15 cellular contexts compared by ENCODE assay signal in genomic region chr12:70719084-70719483, GRCh38.
DNase-seq lines count a peak whose midpoint lies in the region; ATAC-seq, FAIRE-seq and TF ChIP-seq lines count a peak whose summit lies in the region.
"Had no signal": no experiment of that assay in that cellular context is flagged by ENCODE, and none has a peak within 500 bp of the region (broad histone marks: within the 10 kb centered on the region; RNA-seq: fewer than 3 reads in every experiment).

No MANE protein-coding gene starts in this region.

- H3K14ac ChIP-seq in H1 (ENCODE audit: insufficient read length), result no peak overlapping the region

- H3K56ac ChIP-seq in H1 (replicated peaks; ENCODE audit: insufficient read length, low read depth, low read length), result no peak overlapping the region

- no peak overlapping the region for H4K5ac ChIP-seq in H1 (ENCODE audit: insufficient read length, low read depth, low read length)

- DNase-seq in heart right ventricle (no peak), Right ventricle myocardium inferior (ENCODE audit: missing footprints) (no peak), H1 (ENCODE audit: low read depth in 1 of 2, low spot score in 2 of 2) (no peak), keratinocyte (ENCODE audit: low read depth, low spot score) (no peak), upper lobe of left lung (no peak)
- DNase-seq in effector memory CD4-positive, alpha-beta T cell, result no peak
- DNase-seq: activated B cell treated with CpG ODN at 0.5 μM for 24 hours, DMS 273 treated with DMSO at 0.1 percent for 48 hours had no signal

- H4K91ac ChIP-seq in H1 (replicated peaks; ENCODE audit: insufficient read length, low read length), result peak overlapping the region; percentile 4

- H3K23ac ChIP-seq in H1 (ENCODE audit: insufficient read length), result no peak overlapping the region

- H3K27me3 ChIP-seq in heart right ventricle (peaks cover 0 to 5% (median 0%) of the 10 kb centered on the region in 7 donors), H1 (replicated peaks in 1 of 4; ENCODE audit: control insufficient read depth in 3 of 4, extremely low read depth in 1 of 4, insufficient read depth in 3 of 4, low read length in 3 of 4) (no peaks in the 10 kb centered on the region), keratinocyte (ENCODE audit: control insufficient read depth, extremely low read depth, insufficient read depth, low read length) (no peaks in the 10 kb centered on the region), upper lobe of left lung (no peaks in the 10 kb centered on the region)
- H3K27me3 ChIP-seq in effector memory CD4-positive, alpha-beta T cell (replicated peaks; ENCODE audit: control insufficient read depth, insufficient read depth, low read length, poor library complexity, severe bottlenecking), result no peaks in the 10 kb centered on the region

- H2AK5ac ChIP-seq in H1 (ENCODE audit: low read depth, low read length), result no peak overlapping the region

- TF ChIP-seq EP300 in H1 (IDR thresholded peaks at IDR 0.05; ENCODE audit: borderline replicate concordance in 1 of 2, low read depth in 2 of 2, low read length in 2 of 2) (no peak), upper lobe of left lung (IDR thresholded peaks at IDR 0.05) (no peak)

- peaks cover 0 to 51% (median 20%) of the 10 kb centered on the region in 9 donors for H3K4me1 ChIP-seq in heart right ventricle
- H3K4me1 ChIP-seq in H1 (replicated peaks in 1 of 4; ENCODE audit: control insufficient read depth in 3 of 4, insufficient read depth in 4 of 4, low read length in 3 of 4), result peaks cover 0 to 10% (median 1%) of the 10 kb centered on the region in 4 experiments; a peak in 2 of 7 replicates
- no peaks in the 10 kb centered on the region for H3K4me1 ChIP-seq in keratinocyte (ENCODE audit: control insufficient read depth, extremely low read depth, insufficient read depth, low read length)
- H3K4me1 ChIP-seq in upper lobe of left lung, result peaks cover 0 to 7% (median 4%) of the 10 kb centered on the region in 4 donors
- H3K4me1 ChIP-seq in effector memory CD4-positive, alpha-beta T cell (ENCODE audit: control insufficient read depth, insufficient read depth, low read length, poor library complexity, severe bottlenecking), result peaks cover 5% of the 10 kb centered on the region
- H3K4me1 ChIP-seq: suprapubic skin had no signal

- H2AFZ ChIP-seq in H1 (ENCODE audit: low read length) (peak overlapping the region; percentile 63; the same call in 1 of the 2 replicates), keratinocyte (ENCODE audit: control insufficient read depth, low read length) (peak overlapping the region; percentile 8)

- no peaks in the 10 kb centered on the region for H4K20me1 ChIP-seq in H1 (replicated peaks in 1 of 2; ENCODE audit: control insufficient read depth in 1 of 2, insufficient read depth in 2 of 2, low read length in 2 of 2)
- H4K20me1 ChIP-seq in keratinocyte (ENCODE audit: control insufficient read depth, extremely low read depth, insufficient read depth, low read length), result no peaks in the 10 kb centered on the region

- H3K27ac ChIP-seq in heart right ventricle (peak overlapping the region in 9 of 10 donors; percentile 19 to 77 (median 62)), H1 (ENCODE audit: low read depth, low read length) (no peak overlapping the region), keratinocyte (ENCODE audit: control insufficient read depth, insufficient read depth, low read length) (no peak overlapping the region), upper lobe of left lung (peak overlapping the region; percentile 32 to 54 (median 47))
- H3K27ac ChIP-seq in effector memory CD4-positive, alpha-beta T cell (ENCODE audit: insufficient read depth, low read length, poor library complexity, severe bottlenecking), result no peak overlapping the region
- H3K27ac ChIP-seq: neutrophil, SK-N-MC, suprapubic skin had no signal

- intact Hi-C loops in heart right ventricle (cut with DNase I) (loop anchor here in 7 of 10 donors (1.0 to 10.0 kb wide), 4 partner anchors 124 to 129 kb away; no protein-coding TSS in a partner anchor), Right ventricle myocardium inferior (cut with DNase I) (loop anchor here (2.0 kb wide), 2 partner anchors 20 to 128 kb away; no protein-coding TSS in a partner anchor)

- H3K4ac ChIP-seq in H1 (replicated peaks; ENCODE audit: insufficient read length, low read depth, low read length), result no peak overlapping the region

- no peaks in the 10 kb centered on the region for H3K9me1 ChIP-seq in keratinocyte (ENCODE audit: control insufficient read depth, extremely low read depth, insufficient read depth, low read length)

- no peaks in the 10 kb centered on the region for H3K9me3 ChIP-seq in heart right ventricle
- H3K9me3 ChIP-seq in H1 (ENCODE audit: insufficient read depth in 2 of 2, low read depth in 1 of 2, low read length in 1 of 2), result no peaks in the 10 kb centered on the region
- H3K9me3 ChIP-seq in keratinocyte (ENCODE audit: control insufficient read depth, low read depth, low read length), result no peaks in the 10 kb centered on the region
- no peaks in the 10 kb centered on the region for H3K9me3 ChIP-seq in upper lobe of left lung
- no peaks in the 10 kb centered on the region for H3K9me3 ChIP-seq in effector memory CD4-positive, alpha-beta T cell (ENCODE audit: control insufficient read depth, low read length)
- H3K9me3 ChIP-seq: neutrophil, suprapubic skin had no signal

- H3K4me3 ChIP-seq in heart right ventricle (peak overlapping the region in 4 of 10 donors; percentile 37 to 48 (median 46)), H1 (ENCODE audit: extremely low read depth in 1 of 4, insufficient read depth in 2 of 4, low read depth in 3 of 4, low read length in 4 of 4) (no peak overlapping the region), keratinocyte (ENCODE audit: control insufficient read depth in 2 of 3, extremely low read depth in 1 of 3, insufficient read depth in 2 of 3, low read depth in 1 of 3, low read length in 3 of 3) (no peak overlapping the region), upper lobe of left lung (peak overlapping the region in 1 of 4 donors; percentile 27)
- no peak overlapping the region for H3K4me3 ChIP-seq in effector memory CD4-positive, alpha-beta T cell (ENCODE audit: insufficient read depth, low read depth, low read length, poor library complexity, severe bottlenecking)
- H3K4me3 ChIP-seq: SK-N-MC had no signal

- no peak overlapping the region for H2BK5ac ChIP-seq in H1 (ENCODE audit: low read depth, low read length)

- dilution Hi-C loops in keratinocyte (cut with MboI; ENCODE audit: extremely low pct_ligation_motif_present, low sequenced_read_pairs), result no loop called here

- H3K79me2 ChIP-seq in H1 (ENCODE audit: control insufficient read depth in 1 of 2, insufficient read depth in 2 of 2, low read length in 2 of 2) (no peaks in the 10 kb centered on the region), keratinocyte (ENCODE audit: control insufficient read depth, insufficient read depth, low read length) (no peaks in the 10 kb centered on the region)

- H3K79me1 ChIP-seq in H1 (ENCODE audit: low read depth, low read length), result no peaks in the 10 kb centered on the region

- no peak overlapping the region for H2BK120ac ChIP-seq in H1 (replicated peaks; ENCODE audit: low read depth, low read length)

- POLR2A ChIA-PET in H1 (lab: Charles Lee; ENCODE audit: partially characterized antibody), result no interaction called here

- H2BK15ac ChIP-seq in H1 (ENCODE audit: low read length), result no peak overlapping the region; the same call in 1 of the 2 replicates

- 57 to 68% methylated on average over 12 of the region's 12 CpGs for WGBS in heart right ventricle, 2 donors
- 89% methylated on average over 12 of the region's 12 CpGs; no CpG with 5 or more reads in 1 of the 2 experiments for WGBS in H1 (ENCODE audit: extremely low coverage in 1 of 2, insufficient coverage in 1 of 2, insufficient read length in 1 of 2, insufficient replicate concordance in 2 of 2, low coverage in 1 of 2, low lambda C conversion rate in 2 of 2, missing lambda C conversion rate in 1 of 2), 2 experiments
- WGBS in upper lobe of left lung, 2 donors, result 60 to 71% methylated on average over 12 of the region's 12 CpGs

- no peak overlapping the region for H3K9ac ChIP-seq in H1 (replicated peaks in 1 of 4; ENCODE audit: extremely low read depth in 1 of 4, low read depth in 3 of 4, low read length in 3 of 4)
- no peak overlapping the region for H3K9ac ChIP-seq in keratinocyte (ENCODE audit: control insufficient read depth, extremely low read depth, insufficient read depth, low read length)

- FAIRE-seq in H1 (lab: Jason Lieb, UNC), result no peak
- no peak for FAIRE-seq in keratinocyte (lab: Jason Lieb, UNC)
- FAIRE-seq: G401.6, RCC 7860 had no signal

- CTCF ChIA-PET in H1 (lab: Charles Lee; ENCODE audit: partially characterized antibody), result interaction anchor here (0.6 to 3.3 kb wide), 22 partner anchors 9 to 851 kb away, joined by 3 to 19 read pairs (median 3); no protein-coding TSS in a partner anchor

- TF ChIP-seq RAD21 in H1 (IDR thresholded peaks at IDR 0.05 in 1 of 2, conservative IDR thresholded peaks at IDR 0.05 in 1 of 2; ENCODE audit: low read depth in 2 of 2, low read length in 2 of 2), result no peak

- H3K4me2 ChIP-seq in H1 (ENCODE audit: insufficient read depth in 1 of 2, low read depth in 2 of 2, low read length in 2 of 2) (no peak overlapping the region), keratinocyte (ENCODE audit: control insufficient read depth, extremely low read depth, insufficient read depth, low read depth, low read length) (no peak overlapping the region)

- ATAC-seq in heart right ventricle (peak in 7 of 8 donors; percentile 33 to 66 (median 50)), Right ventricle myocardium inferior (no peak), upper lobe of left lung (ENCODE audit: low FRiP score in 2 of 2) (no peak), GM18519 (IDR thresholded peaks at IDR 0.05; ENCODE audit: low FRiP score, unreplicated experiment) (no peak), GM18909 (IDR thresholded peaks at IDR 0.05; ENCODE audit: poor library complexity, unreplicated experiment) (no peak)

- no peaks in the 10 kb centered on the region for H3K23me2 ChIP-seq in H1 (ENCODE audit: low read depth, low read length)

- TF ChIP-seq CTCF in heart right ventricle (IDR thresholded peaks at IDR 0.05) (no peak), H1 (IDR thresholded peaks at IDR 0.05; ENCODE audit: control extremely low read depth in 1 of 3, insufficient read depth in 1 of 3, low read depth in 1 of 3, low read length in 3 of 3) (no peak), keratinocyte (optimal IDR thresholded peaks at IDR 0.05 in 1 of 3, IDR thresholded peaks at IDR 0.05 in 1 of 3, conservative IDR thresholded peaks at IDR 0.05 in 1 of 3; ENCODE audit: extremely low read depth in 1 of 3, insufficient read depth in 2 of 3, low read length in 3 of 3) (no peak), upper lobe of left lung (IDR thresholded peaks at IDR 0.05) (no peak)

- TF ChIP-seq POLR2A in H1 (IDR thresholded peaks at IDR 0.05; ENCODE audit: control extremely low read depth in 1 of 2, low read depth in 2 of 2, low read length in 2 of 2) (no peak), upper lobe of left lung (IDR thresholded peaks at IDR 0.05) (no peak)

- no peak overlapping the region for H4K8ac ChIP-seq in H1 (ENCODE audit: extremely low read depth, insufficient read depth, low read length)

- no peak overlapping the region; the same call in 1 of the 2 replicates for H3K18ac ChIP-seq in H1 (ENCODE audit: extremely low read depth, low read length)

- H3K36me3 ChIP-seq in heart right ventricle, result no peaks in the 10 kb centered on the region
- no peaks in the 10 kb centered on the region for H3K36me3 ChIP-seq in H1 (ENCODE audit: control insufficient read depth in 2 of 4, insufficient read depth in 4 of 4, low read length in 3 of 4)
- H3K36me3 ChIP-seq in keratinocyte (ENCODE audit: control insufficient read depth in 2 of 2, extremely low read depth in 1 of 2, insufficient read depth in 2 of 2, low read length in 2 of 2), result no peaks in the 10 kb centered on the region
- no peaks in the 10 kb centered on the region for H3K36me3 ChIP-seq in upper lobe of left lung
- H3K36me3 ChIP-seq in effector memory CD4-positive, alpha-beta T cell (ENCODE audit: control insufficient read depth, insufficient read depth, low read length), result no peaks in the 10 kb centered on the region
- H3K36me3 ChIP-seq: neutrophil, suprapubic skin had no signal

- H2BK12ac ChIP-seq in H1 (ENCODE audit: low read depth, low read length), result peak overlapping the region; percentile 94

- H2BK20ac ChIP-seq in H1 (ENCODE audit: low read length), result peak overlapping the region; percentile 77; the same call in 1 of the 2 replicates

Comparison
In these comparisons a context has a peak if more than half of its experiments do, and no peak if none do; other contexts are left out.
1. ATAC-seq: peak in heart right ventricle (7 of 8); none in Right ventricle myocardium inferior (single experiment), upper lobe of left lung (0 of 2), GM18519 (single experiment) and GM18909 (single experiment).
2. H3K27ac ChIP-seq: peak in heart right ventricle (9 of 10) and upper lobe of left lung (4 of 4); none in H1 (single experiment), keratinocyte (single experiment) and effector memory CD4-positive, alpha-beta T cell (single experiment).